ENCODE assay signal across 1 cellular context in the genomic region with DNA sequence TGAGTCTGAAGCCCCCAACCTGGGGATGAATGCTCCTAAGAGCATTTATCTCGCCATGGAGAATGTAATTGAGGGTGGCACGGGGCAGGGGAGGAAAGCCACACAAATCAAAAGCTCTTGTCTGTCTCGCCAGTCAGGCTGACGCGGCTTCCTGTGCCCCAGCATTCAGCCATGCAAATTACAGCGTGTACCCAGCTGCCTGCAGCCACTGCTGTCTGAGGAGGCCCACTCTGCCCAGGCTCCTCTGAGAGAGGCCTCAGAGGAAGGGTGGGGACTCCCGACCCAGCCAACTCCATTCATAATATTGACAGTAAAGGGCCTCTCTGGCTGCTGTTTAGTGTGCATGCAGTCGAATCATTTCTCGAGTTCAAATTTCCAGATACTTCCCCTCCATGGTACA.
TF ChIP-seq lines count a peak whose summit lies in the region.

No MANE protein-coding gene starts in this region.

TF ChIP-seq in WTC11, 78 proteins besides CTCF, POLR2A, EP300 and RAD21 (continued from another document):
- TF ChIP-seq, protein P1, sequence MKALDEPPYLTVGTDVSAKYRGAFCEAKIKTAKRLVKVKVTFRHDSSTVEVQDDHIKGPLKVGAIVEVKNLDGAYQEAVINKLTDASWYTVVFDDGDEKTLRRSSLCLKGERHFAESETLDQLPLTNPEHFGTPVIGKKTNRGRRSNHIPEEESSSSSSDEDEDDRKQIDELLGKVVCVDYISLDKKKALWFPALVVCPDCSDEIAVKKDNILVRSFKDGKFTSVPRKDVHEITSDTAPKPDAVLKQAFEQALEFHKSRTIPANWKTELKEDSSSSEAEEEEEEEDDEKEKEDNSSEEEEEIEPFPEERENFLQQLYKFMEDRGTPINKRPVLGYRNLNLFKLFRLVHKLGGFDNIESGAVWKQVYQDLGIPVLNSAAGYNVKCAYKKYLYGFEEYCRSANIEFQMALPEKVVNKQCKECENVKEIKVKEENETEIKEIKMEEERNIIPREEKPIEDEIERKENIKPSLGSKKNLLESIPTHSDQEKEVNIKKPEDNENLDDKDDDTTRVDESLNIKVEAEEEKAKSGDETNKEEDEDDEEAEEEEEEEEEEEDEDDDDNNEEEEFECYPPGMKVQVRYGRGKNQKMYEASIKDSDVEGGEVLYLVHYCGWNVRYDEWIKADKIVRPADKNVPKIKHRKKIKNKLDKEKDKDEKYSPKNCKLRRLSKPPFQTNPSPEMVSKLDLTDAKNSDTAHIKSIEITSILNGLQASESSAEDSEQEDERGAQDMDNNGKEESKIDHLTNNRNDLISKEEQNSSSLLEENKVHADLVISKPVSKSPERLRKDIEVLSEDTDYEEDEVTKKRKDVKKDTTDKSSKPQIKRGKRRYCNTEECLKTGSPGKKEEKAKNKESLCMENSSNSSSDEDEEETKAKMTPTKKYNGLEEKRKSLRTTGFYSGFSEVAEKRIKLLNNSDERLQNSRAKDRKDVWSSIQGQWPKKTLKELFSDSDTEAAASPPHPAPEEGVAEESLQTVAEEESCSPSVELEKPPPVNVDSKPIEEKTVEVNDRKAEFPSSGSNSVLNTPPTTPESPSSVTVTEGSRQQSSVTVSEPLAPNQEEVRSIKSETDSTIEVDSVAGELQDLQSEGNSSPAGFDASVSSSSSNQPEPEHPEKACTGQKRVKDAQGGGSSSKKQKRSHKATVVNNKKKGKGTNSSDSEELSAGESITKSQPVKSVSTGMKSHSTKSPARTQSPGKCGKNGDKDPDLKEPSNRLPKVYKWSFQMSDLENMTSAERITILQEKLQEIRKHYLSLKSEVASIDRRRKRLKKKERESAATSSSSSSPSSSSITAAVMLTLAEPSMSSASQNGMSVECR (CRISPR knock-in tag; IDR thresholded peaks at IDR 0.05; ENCODE audit: borderline replicate concordance), result no peak
- TF ChIP-seq, protein P2, sequence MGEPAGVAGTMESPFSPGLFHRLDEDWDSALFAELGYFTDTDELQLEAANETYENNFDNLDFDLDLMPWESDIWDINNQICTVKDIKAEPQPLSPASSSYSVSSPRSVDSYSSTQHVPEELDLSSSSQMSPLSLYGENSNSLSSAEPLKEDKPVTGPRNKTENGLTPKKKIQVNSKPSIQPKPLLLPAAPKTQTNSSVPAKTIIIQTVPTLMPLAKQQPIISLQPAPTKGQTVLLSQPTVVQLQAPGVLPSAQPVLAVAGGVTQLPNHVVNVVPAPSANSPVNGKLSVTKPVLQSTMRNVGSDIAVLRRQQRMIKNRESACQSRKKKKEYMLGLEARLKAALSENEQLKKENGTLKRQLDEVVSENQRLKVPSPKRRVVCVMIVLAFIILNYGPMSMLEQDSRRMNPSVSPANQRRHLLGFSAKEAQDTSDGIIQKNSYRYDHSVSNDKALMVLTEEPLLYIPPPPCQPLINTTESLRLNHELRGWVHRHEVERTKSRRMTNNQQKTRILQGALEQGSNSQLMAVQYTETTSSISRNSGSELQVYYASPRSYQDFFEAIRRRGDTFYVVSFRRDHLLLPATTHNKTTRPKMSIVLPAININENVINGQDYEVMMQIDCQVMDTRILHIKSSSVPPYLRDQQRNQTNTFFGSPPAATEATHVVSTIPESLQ (CRISPR knock-in tag; IDR thresholded peaks at IDR 0.05), result no peak
- no peak for TF ChIP-seq GTF2I (CRISPR knock-in tag; conservative IDR thresholded peaks at IDR 0.05)
- TF ChIP-seq ETV6 (CRISPR knock-in tag; IDR thresholded peaks at IDR 0.05), result no peak
- TF ChIP-seq GABPB1 (CRISPR knock-in tag; IDR thresholded peaks at IDR 0.05), result no peak
- no peak for TF ChIP-seq TEAD1 (CRISPR knock-in tag; IDR thresholded peaks at IDR 0.05)
- no peak for TF ChIP-seq RELA (CRISPR knock-in tag; IDR thresholded peaks at IDR 0.05; ENCODE audit: borderline replicate concordance)
- no peak for TF ChIP-seq IRF2 (CRISPR knock-in tag; IDR thresholded peaks at IDR 0.05; ENCODE audit: borderline replicate concordance, low read depth)
- no peak for TF ChIP-seq ATF1 (CRISPR knock-in tag; IDR thresholded peaks at IDR 0.05)
TF ChIP-seq in WTC11: peak in this region for 0.
